ENCODE assay signal across 28 cellular contexts in genomic region chr6:167474725-167475124, GRCh38.
"Had no signal": no experiment of that assay in that cellular context is flagged by ENCODE, and none has a peak within 500 bp of the region (broad histone marks: within the 10 kb centered on the region; RNA-seq: fewer than 3 reads in every experiment).

No MANE protein-coding gene starts in this region.

- H3K36me3 Mint-ChIP-seq: brain; memory B cell; stimulated activated memory B cell treated with anti-CD40 and anti-IgM and Interleukin-4, amounts not matched to agents 10 μg/mL and 1 μg/mL and 100 μg/mL, for 72 hours; T-cell; type B pancreatic cell had no signal

- H3K27me3 ChIP-seq: esophagus muscularis mucosa, stomach, vagina had no signal

- H3K9me3 Mint-ChIP-seq: activated CD4-positive, alpha-beta T cell treated with anti-CD3 and anti-CD28 coated beads, Interleukin-2, amount 10 ng/mL, durations not matched to agents 7 days and 5 days; activated CD8-positive, alpha-beta T cell treated with anti-CD3 and anti-CD28 coated beads for 36 hours; memory B cell; nephron progenitor cell; T-cell; T-helper 2 cell treated with Interferon-gamma antibody and Interleukin-4, amounts not matched to agents 5 μg/mL and 100 μg/mL, for 36 hours; type B pancreatic cell had no signal

- H3K4me1 ChIP-seq: gastrocnemius medialis, stomach, vagina had no signal

- H3K4me2 ChIP-seq: smooth muscle cell had no signal

- H3K27ac ChIP-seq: esophagus muscularis mucosa, gastrocnemius medialis, stomach, vagina, WERI-Rb-1 had no signal

- FAIRE-seq: colon, endothelial cell of umbilical vein had no signal

- H3K4me3 ChIP-seq: esophagus muscularis mucosa, gastrocnemius medialis, mucosa of descending colon, smooth muscle cell, stomach, vagina had no signal

- H3K4me3 Mint-ChIP-seq: activated CD4-positive, alpha-beta T cell treated with anti-CD3 and anti-CD28 coated beads, Interleukin-2, amount 10 ng/mL, durations not matched to agents 7 days and 5 days; activated CD8-positive, alpha-beta T cell treated with anti-CD3 and anti-CD28 coated beads for 36 hours; brain; memory B cell; nephron progenitor cell; stimulated activated memory B cell treated with anti-CD40 and anti-IgM and Interleukin-4, amounts not matched to agents 10 μg/mL and 1 μg/mL and 100 μg/mL, for 72 hours; T-cell; T-helper 2 cell treated with Interferon-gamma antibody and Interleukin-4, amounts not matched to agents 5 μg/mL and 100 μg/mL, for 36 hours; type B pancreatic cell had no signal

- H3K9me3 ChIP-seq: esophagus muscularis mucosa, gastrocnemius medialis, mucosa of descending colon, stomach, vagina had no signal

- H3K4me1 Mint-ChIP-seq: activated CD4-positive, alpha-beta T cell treated with anti-CD3 and anti-CD28 coated beads, Interleukin-2, amount 10 ng/mL, durations not matched to agents 7 days and 5 days; memory B cell; T-cell had no signal

- ATAC-seq: activated CD8-positive, alpha-beta T cell treated with anti-CD3 and anti-CD28 coated beads for 36 hours; gastrocnemius medialis; mucosa of descending colon; sciatic nerve; stimulated activated memory B cell treated with anti-CD40 and anti-IgM and Interleukin-4, amounts not matched to agents 10 μg/mL and 1 μg/mL and 100 μg/mL, for 72 hours; T-cell had no signal

- H3K36me3 ChIP-seq: esophagus muscularis mucosa, gastrocnemius medialis, stomach, vagina, WERI-Rb-1 had no signal

- DNase-seq: activated CD4-positive, alpha-beta T cell treated with anti-CD3 and anti-CD28 coated beads, Interleukin-2, amount 10 ng/mL, durations not matched to agents 7 days and 5 days; activated CD4-positive, CD25-positive, alpha-beta regulatory T cell treated with anti-CD3 and anti-CD28 coated beads, Interleukin-2, amount 50 U/mL, for 72 hours; activated CD8-positive, alpha-beta T cell treated with anti-CD3 and anti-CD28 coated beads for 36 hours; activated naive CD4-positive, alpha-beta T cell treated with Interleukin-2 at 50 U/mL for 16 hours; activated T-cell treated with anti-CD3 and anti-CD28 coated beads, Interleukin-2, amount 50 U/mL, for 1 hour; aorta; caudate nucleus; effector memory CD4-positive, alpha-beta T cell; gastrocnemius medialis; hypothalamus; mucosa of descending colon; nephron progenitor cell; occipital lobe; stimulated activated CD4-positive, alpha-beta T cell treated with anti-CD3 and anti-CD28 coated beads, Interleukin-15, amount 100 ng/mL, for 24 hours; stomach; T-cell; WERI-Rb-1 had no signal

- H3K27ac Mint-ChIP-seq: activated CD4-positive, alpha-beta T cell treated with anti-CD3 and anti-CD28 coated beads, Interleukin-2, amount 10 ng/mL, durations not matched to agents 7 days and 5 days; activated CD8-positive, alpha-beta T cell treated with anti-CD3 and anti-CD28 coated beads for 36 hours; memory B cell; nephron progenitor cell; stimulated activated memory B cell treated with anti-CD40 and anti-IgM and Interleukin-4, amounts not matched to agents 10 μg/mL and 1 μg/mL and 100 μg/mL, for 72 hours; T-cell; T-helper 2 cell treated with Interferon-gamma antibody and Interleukin-4, amounts not matched to agents 5 μg/mL and 100 μg/mL, for 36 hours; type B pancreatic cell had no signal
